12 cellular contexts compared by ENCODE assay signal in genomic region chr7:67618569-67619543, GRCh38.
A peak's percentile ranks its signal among the peaks of the same experiment; 100 is the strongest.
DNase-seq lines count a peak whose midpoint lies in the region; ATAC-seq, FAIRE-seq and TF ChIP-seq lines count a peak whose summit lies in the region.
"Had no signal": no experiment of that assay in that cellular context is flagged by ENCODE, and none has a peak within 500 bp of the region (broad histone marks: within the 10 kb centered on the region; RNA-seq: fewer than 3 reads in every experiment).

No MANE protein-coding gene starts in this region.

- H3K4me3 Mint-ChIP-seq in nephron: peak overlapping the region in 1 of 3 experiments; percentile 13
- H3K4me3 Mint-ChIP-seq in stimulated activated memory B cell treated with anti-CD40 and anti-IgM and Interleukin-4, amounts not matched to agents 10 μg/mL and 1 μg/mL and 100 μg/mL, for 72 hours: no peak overlapping the region
- H3K4me3 Mint-ChIP-seq: activated T-cell treated with anti-CD3 and anti-CD28 coated beads, Interleukin-2, amount 50 U/mL, for 24 hours had no signal

- peak; percentile 28 for TF ChIP-seq CTCF in D721Med (IDR thresholded peaks at IDR 0.05; ENCODE audit: insufficient read depth, missing control alignments)
- TF ChIP-seq CTCF in nephron (IDR thresholded peaks at IDR 0.05; ENCODE audit: unreplicated experiment in 3 of 3): peak in 1 of 3 experiments; percentile 24

- peaks cover 8% of the 10 kb centered on the region for H3K9me3 Mint-ChIP-seq in nephron
- H3K9me3 Mint-ChIP-seq in stimulated activated memory B cell treated with anti-CD40 and anti-IgM and Interleukin-4, amounts not matched to agents 10 μg/mL and 1 μg/mL and 100 μg/mL, for 72 hours: peaks cover 3% of the 10 kb centered on the region

- peaks cover 19% of the 10 kb centered on the region for H3K4me1 Mint-ChIP-seq in nephron
- no peaks in the 10 kb centered on the region for H3K4me1 Mint-ChIP-seq in stimulated activated memory B cell treated with anti-CD40 and anti-IgM and Interleukin-4, amounts not matched to agents 10 μg/mL and 1 μg/mL and 100 μg/mL, for 72 hours

- peaks cover 50% of the 10 kb centered on the region for H3K27me3 Mint-ChIP-seq in nephron (ENCODE audit: low read depth)
- peaks cover 30% of the 10 kb centered on the region for H3K27me3 Mint-ChIP-seq in stimulated activated memory B cell treated with anti-CD40 and anti-IgM and Interleukin-4, amounts not matched to agents 10 μg/mL and 1 μg/mL and 100 μg/mL, for 72 hours

- DNase-seq in D721Med (ENCODE audit: insufficient read length, low spot score) (no peak), NCI-H2029 treated with DMSO at 0.1 percent for 48 hours (lab: John Stamatoyannopoulos, UW) (peak; percentile 51), astrocyte of the hippocampus (ENCODE audit: low read depth, low spot score) (peak; percentile 28), Kasumi-1 (lab: John Stamatoyannopoulos, UW) (no peak)
- no peak for DNase-seq in activated effector memory CD4-positive, alpha-beta T cell treated with Interleukin-2 at 50 U/mL for 16 hours
- DNase-seq: activated T-cell treated with anti-CD3 and anti-CD28 coated beads, Interleukin-2, amount 50 U/mL, for 24 hours; DMS53; IMR-90 had no signal

- peak overlapping the region; percentile 9 to 23 (median 15) for H3K27ac Mint-ChIP-seq in nephron
- H3K27ac Mint-ChIP-seq in stimulated activated memory B cell treated with anti-CD40 and anti-IgM and Interleukin-4, amounts not matched to agents 10 μg/mL and 1 μg/mL and 100 μg/mL, for 72 hours: no peak overlapping the region
- H3K27ac Mint-ChIP-seq: activated T-cell treated with anti-CD3 and anti-CD28 coated beads, Interleukin-2, amount 50 U/mL, for 24 hours had no signal

- no peaks in the 10 kb centered on the region for H3K36me3 Mint-ChIP-seq in nephron (ENCODE audit: low read depth)
- no peaks in the 10 kb centered on the region for H3K36me3 Mint-ChIP-seq in stimulated activated memory B cell treated with anti-CD40 and anti-IgM and Interleukin-4, amounts not matched to agents 10 μg/mL and 1 μg/mL and 100 μg/mL, for 72 hours

- no peak for FAIRE-seq in D721Med (lab: Jason Lieb, UNC)

- no peak for ATAC-seq in HG03520 (IDR thresholded peaks at IDR 0.05; ENCODE audit: unreplicated experiment)
- no peak for ATAC-seq in stimulated activated memory B cell treated with anti-CD40 and anti-IgM and Interleukin-4, amounts not matched to agents 10 μg/mL and 1 μg/mL and 100 μg/mL, for 72 hours
- ATAC-seq: body of pancreas had no signal

Comparison
In these comparisons a context has a peak if more than half of its experiments do, and no peak if none do; other contexts are left out.
1. DNase-seq: peak in NCI-H2029 treated with DMSO at 0.1 percent for 48 hours (single experiment) and astrocyte of the hippocampus (single experiment); none in D721Med (single experiment), Kasumi-1 (0 of 2) and activated effector memory CD4-positive, alpha-beta T cell treated with Interleukin-2 at 50 U/mL for 16 hours (single experiment).